Comparison of ENCODE assay signal across 1 cellular context in genomic region chr1:151192047-151192446, GRCh38.
TF ChIP-seq lines count a peak whose summit lies in the region.

No MANE protein-coding gene starts in this region.

TF ChIP-seq in K562, 482 proteins besides CTCF, POLR2A, EP300 and RAD21:
- TF ChIP-seq CEBPB (tag; IDR thresholded peaks at IDR 0.05) = peak; percentile 45; the same call in 1 of the 2 replicates
- TF ChIP-seq DIDO1 (tag; IDR thresholded peaks at IDR 0.05; ENCODE audit: low read depth) = no peak
- TF ChIP-seq, protein P1, sequence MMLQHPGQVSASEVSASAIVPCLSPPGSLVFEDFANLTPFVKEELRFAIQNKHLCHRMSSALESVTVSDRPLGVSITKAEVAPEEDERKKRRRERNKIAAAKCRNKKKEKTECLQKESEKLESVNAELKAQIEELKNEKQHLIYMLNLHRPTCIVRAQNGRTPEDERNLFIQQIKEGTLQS (IDR thresholded peaks at IDR 0.05) = peak; percentile 73
- TF ChIP-seq, protein P1 (CRISPR knock-in tag; conservative IDR thresholded peaks at IDR 0.05) = no peak
- TF ChIP-seq CTBP1 (IDR thresholded peaks at IDR 0.05; ENCODE audit: borderline replicate concordance) = no peak
- peak; percentile 63; the same call in 1 of the 2 replicates for TF ChIP-seq CEBPG (CRISPR knock-in tag; IDR thresholded peaks at IDR 0.05)
- TF ChIP-seq CEBPG (tag; conservative IDR thresholded peaks at IDR 0.05 in 1 of 2, IDR thresholded peaks at IDR 0.05 in 1 of 2) = no peak; a peak in 1 of 4 replicates
- no peak for TF ChIP-seq ZNF764 (CRISPR knock-in tag; IDR thresholded peaks at IDR 0.05; ENCODE audit: low read depth)
- no peak for TF ChIP-seq CHCHD3 (CRISPR knock-in tag; IDR thresholded peaks at IDR 0.05)
